In genomic region chr7:44175730-44176129, GRCh38 we compare ENCODE assay signal across 36 cellular contexts. TPM values are rescaled to one million over a fixed set of nuclear protein-coding genes. Genes with fewer than 3 reads are reported as not detected.
"Had no signal": no experiment of that assay in that cellular context is flagged by ENCODE, and none has a peak within 500 bp of the region (broad histone marks: within the 10 kb centered on the region; RNA-seq: fewer than 3 reads in every experiment).

No MANE protein-coding gene starts in this region.

- H3K36me3 ChIP-seq: colonic mucosa, esophagus muscularis mucosa, gastroesophageal sphincter, heart right ventricle, sigmoid colon, thoracic aorta, tibial nerve, upper lobe of left lung had no signal

- DNase-seq: colonic mucosa; effector memory CD4-positive, alpha-beta T cell; foreskin keratinocyte; glutamatergic neuron; heart right ventricle; hippocampal formation; immature natural killer cell; mesenchymal stem cell; midbrain; naive thymus-derived CD8-positive, alpha-beta T cell; psoas muscle; right cardiac atrium; sigmoid colon; stimulated activated CD4-positive, alpha-beta T cell treated with anti-CD3 and anti-CD28 coated beads, Interleukin-4, amount 100 ng/mL, for 4 hours; stimulated activated naive CD8-positive, alpha-beta T cell treated with anti-CD3 and anti-CD28 coated beads, Interleukin-15, Interleukin-2, amounts not matched to agents 100 U/mL and 50 U/mL, for 24 hours; substantia nigra; upper lobe of left lung had no signal

- H3K27ac ChIP-seq: colonic mucosa, esophagus muscularis mucosa, foreskin keratinocyte, gastroesophageal sphincter, heart right ventricle, psoas muscle, sigmoid colon, thoracic aorta, tibial nerve, upper lobe of left lung had no signal

- ATAC-seq: foreskin keratinocyte; gastroesophageal sphincter; heart right ventricle; naive thymus-derived CD8-positive, alpha-beta T cell; psoas muscle; right cardiac atrium; stimulated activated memory B cell treated with anti-CD40 and anti-IgM and Interleukin-4, amounts not matched to agents 10 μg/mL and 1 μg/mL and 100 μg/mL, for 72 hours; stimulated activated naive CD8-positive, alpha-beta T cell treated with anti-CD3 and anti-CD28 coated beads, Interleukin-15, Interleukin-2, amounts not matched to agents 100 U/mL and 50 U/mL, for 24 hours had no signal

- H3K27me3 ChIP-seq: colonic mucosa, sigmoid colon, tibial nerve, upper lobe of left lung had no signal

- H3K4me3 Mint-ChIP-seq: central memory CD8-positive, alpha-beta T cell; dendritic cell treated with granulocyte-macrophage colony-stimulating factor and Interleukin-4, amounts not matched to agents 40 ng/mL and 50 ng/mL, for 4 days; immature natural killer cell; naive thymus-derived CD8-positive, alpha-beta T cell; neural crest cell; stimulated activated memory B cell treated with anti-CD40 and anti-IgM and Interleukin-4, amounts not matched to agents 10 μg/mL and 1 μg/mL and 100 μg/mL, for 72 hours had no signal

- H3K27ac Mint-ChIP-seq: dendritic cell treated with granulocyte-macrophage colony-stimulating factor and Interleukin-4, amounts not matched to agents 40 ng/mL and 50 ng/mL, for 4 days; immature natural killer cell; naive thymus-derived CD8-positive, alpha-beta T cell; stimulated activated memory B cell treated with anti-CD40 and anti-IgM and Interleukin-4, amounts not matched to agents 10 μg/mL and 1 μg/mL and 100 μg/mL, for 72 hours had no signal

- H3K36me3 Mint-ChIP-seq: immature natural killer cell; stimulated activated memory B cell treated with anti-CD40 and anti-IgM and Interleukin-4, amounts not matched to agents 10 μg/mL and 1 μg/mL and 100 μg/mL, for 72 hours had no signal

- H3K4me3 ChIP-seq: colonic mucosa, esophagus muscularis mucosa, gastroesophageal sphincter, heart right ventricle, psoas muscle, sigmoid colon, thoracic aorta, tibial nerve, upper lobe of left lung had no signal

- H3K4me1 Mint-ChIP-seq: central memory CD8-positive, alpha-beta T cell; immature natural killer cell; naive thymus-derived CD8-positive, alpha-beta T cell had no signal

- FAIRE-seq: endothelial cell of umbilical vein, keratinocyte, urothelium cell line had no signal

- H3K9me3 Mint-ChIP-seq: central memory CD8-positive, alpha-beta T cell; immature natural killer cell had no signal

- H3K9me3 ChIP-seq: colonic mucosa, esophagus muscularis mucosa, psoas muscle, sigmoid colon, thoracic aorta, upper lobe of left lung had no signal

- H3K4me1 ChIP-seq: colonic mucosa, esophagus muscularis mucosa, foreskin keratinocyte, gastroesophageal sphincter, psoas muscle, sigmoid colon, tibial nerve, upper lobe of left lung had no signal

RNA-seq across cellular contexts. Expression of gene GCK, which starts 13.5 kb away (rescaled TPM):
- total RNA-seq: osteoblast, psoas muscle had no signal
- polyA plus RNA-seq: immature natural killer cell, keratinocyte had no signal

RNA-seq across cellular contexts. Expression of gene MYL7, which starts 34.6 kb away (rescaled TPM):
- total RNA-seq: chondrocyte; endothelial cell of umbilical vein; epithelial cell of proximal tubule; esophagus muscularis mucosa; fibroblast of lung; foreskin keratinocyte; gastroesophageal sphincter; lower leg skin; lung microvascular endothelial cell; myocyte; naive thymus-derived CD8-positive, alpha-beta T cell; neural crest cell; osteoblast; renal cortical epithelial cell; sigmoid colon; thoracic aorta; tibial nerve; upper lobe of left lung had no signal
- polyA plus RNA-seq: endothelial cell of umbilical vein; fibroblast of lung; foreskin keratinocyte; immature natural killer cell; naive thymus-derived CD8-positive, alpha-beta T cell had no signal
